10 cellular contexts compared by ENCODE assay signal in genomic region chr22:36211237-36211881, GRCh38. TPM values are rescaled to one million over a fixed set of nuclear protein-coding genes. Genes with fewer than 3 reads are reported as not detected.
DNase-seq lines count a peak whose midpoint lies in the region; ATAC-seq and TF ChIP-seq lines count a peak whose summit lies in the region.
"Had no signal": no experiment of that assay in that cellular context is flagged by ENCODE, and none has a peak within 500 bp of the region (broad histone marks: within the 10 kb centered on the region; RNA-seq: fewer than 3 reads in every experiment).

No MANE protein-coding gene starts in this region.

- 54% methylated on average over 4 of the region's 4 CpGs for WGBS in right cardiac atrium
- WGBS in spleen, 5 donors = 35 to 39% (median 36%) methylated on average over 4 of the region's 4 CpGs

- POLR2A ChIA-PET in PC-3 (lab: Charles Lee; ENCODE audit: unreplicated experiment) = no interaction called here

- H3K27me3 ChIP-seq in right cardiac atrium (ENCODE audit: control insufficient read depth, insufficient read depth) (no peaks in the 10 kb centered on the region), PC-3 (ENCODE audit: low read length) (peaks cover 24% of the 10 kb centered on the region; the same call in 1 of the 2 replicates), spleen (replicated peaks in 1 of 7) (peaks cover 0 to 6% (median 0%) of the 10 kb centered on the region in 7 donors)

- H3K9ac ChIP-seq in SK-N-MC (ENCODE audit: insufficient read length) (no peak overlapping the region), PC-3 (ENCODE audit: low read length) (no peak overlapping the region)

- H3K27ac ChIP-seq in SK-N-MC (no peak overlapping the region), right cardiac atrium (ENCODE audit: low read length) (no peak overlapping the region), PC-3 (ENCODE audit: low read length) (no peak overlapping the region), spleen (peak overlapping the region in 2 of 8 donors; percentile 19 to 41)

- H3K9me3 ChIP-seq in SK-N-MC (ENCODE audit: low read depth, low read length) (no peaks in the 10 kb centered on the region), right cardiac atrium (ENCODE audit: control insufficient read depth, low read length) (no peaks in the 10 kb centered on the region), PC-3 (ENCODE audit: low read length) (no peaks in the 10 kb centered on the region), spleen (peaks cover 0 to 15% (median 0%) of the 10 kb centered on the region in 8 donors)

- CTCF ChIA-PET in PC-3 (lab: Charles Lee) = interaction anchor here (0.6 to 0.7 kb wide), 3 partner anchors 40 to 1551 kb away, joined by 3 to 4 read pairs (median 3); no protein-coding TSS in a partner anchor

- TF ChIP-seq CTCF in PC-3 (conservative IDR thresholded peaks at IDR 0.05; ENCODE audit: low read depth, low read length) = no peak
- no peak for TF ChIP-seq CTCF in spleen (IDR thresholded peaks at IDR 0.05 in 8 of 11, conservative IDR thresholded peaks at IDR 0.05 in 3 of 11)

- no peak for TF ChIP-seq POLR2A in spleen (IDR thresholded peaks at IDR 0.05)

- H3F3A ChIP-seq in PC-3 (ENCODE audit: low read length, unreplicated experiment) = no peaks in the 10 kb centered on the region

- no peak overlapping the region for H2AFZ ChIP-seq in PC-3 (ENCODE audit: low read length)

- H4K20me1 ChIP-seq in PC-3 (ENCODE audit: low read length) = no peaks in the 10 kb centered on the region

- H3K9me2 ChIP-seq in PC-3 (replicated peaks; ENCODE audit: low read length) = no peaks in the 10 kb centered on the region

- H3K4me3 ChIP-seq in SK-N-MC (peak overlapping the region; percentile 13; the same call in 1 of the 2 replicates), right cardiac atrium (ENCODE audit: low read length) (no peak overlapping the region), PC-3 (ENCODE audit: low read length) (no peak overlapping the region), spleen (no peak overlapping the region)

- intact Hi-C loops in right cardiac atrium (cut with DNase I) = no loop called here
- intact Hi-C loops in PC-3 (cut with micrococcal nuclease) = no loop called here
- intact Hi-C loops in spleen (cut with DNase I; ENCODE audit: low total_unique reads) = no loop called here

- H3K36me3 ChIP-seq in SK-N-MC (ENCODE audit: insufficient read depth, low read length) (no peaks in the 10 kb centered on the region), PC-3 (ENCODE audit: low read depth, low read length) (no peaks in the 10 kb centered on the region), spleen (no peaks in the 10 kb centered on the region)

- no peaks in the 10 kb centered on the region for H3K79me2 ChIP-seq in PC-3 (ENCODE audit: low read length)

- BruUV-seq in PC-3 (replicated peaks; lab: Mats Ljungman, UMichigan) = no TSS peak

- no peaks in the 10 kb centered on the region for H3K4me1 ChIP-seq in right cardiac atrium (ENCODE audit: control insufficient read depth, insufficient read depth, low read length)
- H3K4me1 ChIP-seq in PC-3 (ENCODE audit: insufficient read depth, low read length) = no peaks in the 10 kb centered on the region
- peaks cover 6 to 60% (median 32%) of the 10 kb centered on the region in 6 donors for H3K4me1 ChIP-seq in spleen

- DNase-seq in AML-193 (lab: John Stamatoyannopoulos, UW) (peak; percentile 79 to 86), H4 (ENCODE audit: low spot score) (peak; percentile 60), SK-N-MC (ENCODE audit: low read depth, low spot score) (no peak), right cardiac atrium (no peak), PC-3 (no peak), spleen (no peak)
- DNase-seq in stimulated activated CD4-positive, alpha-beta T cell treated with anti-CD3 and anti-CD28 coated beads, Interleukin-4, amount 100 ng/mL, for 4 hours = no peak
- DNase-seq: activated CD4-positive, alpha-beta T cell treated with anti-CD3 and anti-CD28 coated beads for 36 hours; NCI-H526 had no signal

- H3K4me2 ChIP-seq in PC-3 (ENCODE audit: low read length) = no peak overlapping the region

- ATAC-seq in right cardiac atrium = peak; percentile 58 to 67
- no peak for ATAC-seq in PC-3
- no peak for ATAC-seq in HG03045 (IDR thresholded peaks at IDR 0.05; ENCODE audit: unreplicated experiment)
- ATAC-seq: activated CD4-positive, alpha-beta T cell treated with anti-CD3 and anti-CD28 coated beads for 36 hours had no signal

RNA-seq across cellular contexts. Expression of gene APOL4, which starts 9.8 kb away (rescaled TPM):
- total RNA-seq in H4 (2014; rRNA removed; shearing (Covaris generic)) = 2.7 and 3.6 TPM in 2 replicates
- total RNA-seq in right cardiac atrium (1 to 10 TPM in 3 of 4 donors, not detected in 1; 3.1 to 7.4 (median 7.2) TPM), PC-3 (2014; rRNA removed) (0.04 TPM in 1 of 2 replicates, not detected in the other), spleen (10 to 100 TPM in 2 of 7 donors, 1 to 10 TPM in 4, not detected in 1; 2.5 to 14.4 (median 4.9) TPM)
- polyA plus RNA-seq in right cardiac atrium (3.8 TPM), spleen (1 to 10 TPM; 3.0 to 4.0 (median 3.9) TPM)

RNA-seq across cellular contexts. Expression of gene APOL2, which starts 28.0 kb away (rescaled TPM):
- 31.6 and 44.0 TPM in 2 replicates for total RNA-seq in H4 (2014; rRNA removed; shearing (Covaris generic))
- 10 to 100 TPM; 39.9 to 54.8 (median 42.9) TPM for total RNA-seq in right cardiac atrium
- 29.1 TPM for polyA plus RNA-seq in right cardiac atrium
- 9.7 and 15.7 TPM in 2 replicates for total RNA-seq in PC-3 (2014; rRNA removed)
- total RNA-seq in spleen = 10 to 100 TPM; 53.2 to 77.2 (median 59.3) TPM
- 10 to 100 TPM; 16.0 to 35.0 (median 20.2) TPM for polyA plus RNA-seq in spleen

RNA-seq across cellular contexts. Expression of gene APOL1, which starts 41.6 kb away (rescaled TPM):
- total RNA-seq in H4 (2014; rRNA removed; shearing (Covaris generic)) = 27.5 and 33.3 TPM in 2 replicates
- total RNA-seq in right cardiac atrium = 10 to 100 TPM; 14.0 to 29.8 (median 16.9) TPM
- 13.6 TPM for polyA plus RNA-seq in right cardiac atrium
- 0.52 TPM in 1 of 2 replicates, not detected in the other for total RNA-seq in PC-3 (2014; rRNA removed)
- total RNA-seq in spleen = 100 to 1,000 TPM in 1 of 7 donors, 10 to 100 TPM in 6; 33.3 to 108 (median 73.9) TPM
- 10 to 100 TPM in 2 of 3 donors, 1 to 10 TPM in 1; 10.0 to 24.2 (median 11.4) TPM for polyA plus RNA-seq in spleen

RNA-seq across cellular contexts. Expression of gene APOL3, which starts 50.8 kb away (rescaled TPM):
- 7.2 and 9.4 TPM in 2 replicates for total RNA-seq in H4 (2014; rRNA removed; shearing (Covaris generic))
- 10 to 100 TPM; 22.9 to 33.1 (median 26.5) TPM for total RNA-seq in right cardiac atrium
- 23.3 TPM for polyA plus RNA-seq in right cardiac atrium
- 0.23 TPM in 1 of 2 replicates, not detected in the other for total RNA-seq in PC-3 (2014; rRNA removed)
- total RNA-seq in spleen = 100 to 1,000 TPM in 5 of 7 donors, 10 to 100 TPM in 2; 82.7 to 146 (median 119) TPM
- 10 to 100 TPM; 32.6 to 88.3 (median 49.9) TPM for polyA plus RNA-seq in spleen

Comparison
In these comparisons a context has a peak if more than half of its experiments do, and no peak if none do; other contexts are left out.
1. DNase-seq: peak in AML-193 (2 of 2) and H4 (single experiment); none in SK-N-MC (single experiment), right cardiac atrium (0 of 3), PC-3 (single experiment), spleen (single experiment) and stimulated activated CD4-positive, alpha-beta T cell treated with anti-CD3 and anti-CD28 coated beads, Interleukin-4, amount 100 ng/mL, for 4 hours (0 of 2).
2. ATAC-seq: peak in right cardiac atrium (2 of 2); none in PC-3 (single experiment) and HG03045 (single experiment).